ENCODE assay signal across 1 cellular context in the genomic region with DNA sequence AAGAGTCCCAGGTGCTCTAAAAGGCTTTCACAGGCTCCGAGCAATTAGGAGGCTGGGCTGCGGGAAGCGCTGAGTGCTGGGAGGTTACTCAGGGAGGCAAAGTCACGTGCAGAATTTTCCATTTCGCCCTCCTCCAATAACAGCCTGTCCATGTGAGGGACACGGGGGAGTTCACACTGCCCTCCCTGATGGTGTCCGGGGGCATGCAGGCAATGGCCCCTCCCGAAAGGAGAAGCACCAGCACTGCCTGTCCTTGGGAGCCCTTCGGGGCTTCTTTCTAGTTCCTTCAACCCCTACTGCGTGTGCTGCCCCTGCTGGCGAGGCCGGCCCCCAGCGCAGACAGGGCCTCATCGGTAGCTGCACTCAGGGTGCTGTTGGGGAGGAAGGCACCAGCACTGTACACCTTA.
TF ChIP-seq lines count a peak whose summit lies in the region.

No MANE protein-coding gene starts in this region.

TF ChIP-seq in K562, 482 proteins besides CTCF, POLR2A, EP300 and RAD21 (continued from another document and continues in another):
- peak; percentile 71; the same call in 1 of the 2 replicates for TF ChIP-seq ESRRA (IDR thresholded peaks at IDR 0.05; ENCODE audit: borderline replicate concordance, low read depth)
- TF ChIP-seq, protein P1, sequence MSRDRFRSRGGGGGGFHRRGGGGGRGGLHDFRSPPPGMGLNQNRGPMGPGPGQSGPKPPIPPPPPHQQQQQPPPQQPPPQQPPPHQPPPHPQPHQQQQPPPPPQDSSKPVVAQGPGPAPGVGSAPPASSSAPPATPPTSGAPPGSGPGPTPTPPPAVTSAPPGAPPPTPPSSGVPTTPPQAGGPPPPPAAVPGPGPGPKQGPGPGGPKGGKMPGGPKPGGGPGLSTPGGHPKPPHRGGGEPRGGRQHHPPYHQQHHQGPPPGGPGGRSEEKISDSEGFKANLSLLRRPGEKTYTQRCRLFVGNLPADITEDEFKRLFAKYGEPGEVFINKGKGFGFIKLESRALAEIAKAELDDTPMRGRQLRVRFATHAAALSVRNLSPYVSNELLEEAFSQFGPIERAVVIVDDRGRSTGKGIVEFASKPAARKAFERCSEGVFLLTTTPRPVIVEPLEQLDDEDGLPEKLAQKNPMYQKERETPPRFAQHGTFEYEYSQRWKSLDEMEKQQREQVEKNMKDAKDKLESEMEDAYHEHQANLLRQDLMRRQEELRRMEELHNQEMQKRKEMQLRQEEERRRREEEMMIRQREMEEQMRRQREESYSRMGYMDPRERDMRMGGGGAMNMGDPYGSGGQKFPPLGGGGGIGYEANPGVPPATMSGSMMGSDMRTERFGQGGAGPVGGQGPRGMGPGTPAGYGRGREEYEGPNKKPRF (IDR thresholded peaks at IDR 0.05; ENCODE audit: low read depth, low read length) = no peak
- peak; percentile 8; the same call in 1 of the 2 replicates for TF ChIP-seq CREM (IDR thresholded peaks at IDR 0.05; ENCODE audit: low read depth)
- TF ChIP-seq, protein P2, sequence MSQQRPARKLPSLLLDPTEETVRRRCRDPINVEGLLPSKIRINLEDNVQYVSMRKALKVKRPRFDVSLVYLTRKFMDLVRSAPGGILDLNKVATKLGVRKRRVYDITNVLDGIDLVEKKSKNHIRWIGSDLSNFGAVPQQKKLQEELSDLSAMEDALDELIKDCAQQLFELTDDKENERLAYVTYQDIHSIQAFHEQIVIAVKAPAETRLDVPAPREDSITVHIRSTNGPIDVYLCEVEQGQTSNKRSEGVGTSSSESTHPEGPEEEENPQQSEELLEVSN (IDR thresholded peaks at IDR 0.05; ENCODE audit: borderline replicate concordance in 1 of 2, extremely low read depth in 1 of 2, insufficient read depth in 1 of 2, insufficient read length in 1 of 2, low read depth in 1 of 2, low read length in 1 of 2, poor library complexity in 1 of 2, severe bottlenecking in 1 of 2) = peak in 1 of 2 experiments; percentile 25
- TF ChIP-seq, protein P3, sequence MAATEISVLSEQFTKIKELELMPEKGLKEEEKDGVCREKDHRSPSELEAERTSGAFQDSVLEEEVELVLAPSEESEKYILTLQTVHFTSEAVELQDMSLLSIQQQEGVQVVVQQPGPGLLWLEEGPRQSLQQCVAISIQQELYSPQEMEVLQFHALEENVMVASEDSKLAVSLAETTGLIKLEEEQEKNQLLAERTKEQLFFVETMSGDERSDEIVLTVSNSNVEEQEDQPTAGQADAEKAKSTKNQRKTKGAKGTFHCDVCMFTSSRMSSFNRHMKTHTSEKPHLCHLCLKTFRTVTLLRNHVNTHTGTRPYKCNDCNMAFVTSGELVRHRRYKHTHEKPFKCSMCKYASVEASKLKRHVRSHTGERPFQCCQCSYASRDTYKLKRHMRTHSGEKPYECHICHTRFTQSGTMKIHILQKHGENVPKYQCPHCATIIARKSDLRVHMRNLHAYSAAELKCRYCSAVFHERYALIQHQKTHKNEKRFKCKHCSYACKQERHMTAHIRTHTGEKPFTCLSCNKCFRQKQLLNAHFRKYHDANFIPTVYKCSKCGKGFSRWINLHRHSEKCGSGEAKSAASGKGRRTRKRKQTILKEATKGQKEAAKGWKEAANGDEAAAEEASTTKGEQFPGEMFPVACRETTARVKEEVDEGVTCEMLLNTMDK (IDR thresholded peaks at IDR 0.05; ENCODE audit: borderline replicate concordance, insufficient read depth, low read depth, low read length, poor library complexity, severe bottlenecking) = peak; percentile 53
- TF ChIP-seq PURB (CRISPR knock-in tag; IDR thresholded peaks at IDR 0.05; ENCODE audit: low read depth) = no peak
- TF ChIP-seq ZNF134 (CRISPR knock-in tag; conservative IDR thresholded peaks at IDR 0.05) = no peak
- no peak for TF ChIP-seq HCFC1 (IDR thresholded peaks at IDR 0.05; ENCODE audit: low read depth, low read length)
- no peak for TF ChIP-seq ELF1 (tag; IDR thresholded peaks at IDR 0.05)
- TF ChIP-seq JUND (IDR thresholded peaks at IDR 0.05; ENCODE audit: borderline replicate concordance, low read depth, low read length) = peak; percentile 25; the same call in 1 of the 2 replicates
- no peak for TF ChIP-seq JUND (tag; IDR thresholded peaks at IDR 0.05; ENCODE audit: borderline replicate concordance, low read depth, low read length)
- TF ChIP-seq TOE1 (IDR thresholded peaks at IDR 0.05; ENCODE audit: borderline replicate concordance) = no peak; the same call in 1 of the 2 replicates
- no peak for TF ChIP-seq TOE1 (CRISPR knock-in tag; IDR thresholded peaks at IDR 0.05; ENCODE audit: borderline replicate concordance, low read depth)
- no peak for TF ChIP-seq CEBPG (CRISPR knock-in tag; IDR thresholded peaks at IDR 0.05)
- TF ChIP-seq CEBPG (tag; conservative IDR thresholded peaks at IDR 0.05 in 1 of 2, IDR thresholded peaks at IDR 0.05 in 1 of 2) = no peak
- TF ChIP-seq TRIM28 (IDR thresholded peaks at IDR 0.05) = no peak
- TF ChIP-seq, protein P4, sequence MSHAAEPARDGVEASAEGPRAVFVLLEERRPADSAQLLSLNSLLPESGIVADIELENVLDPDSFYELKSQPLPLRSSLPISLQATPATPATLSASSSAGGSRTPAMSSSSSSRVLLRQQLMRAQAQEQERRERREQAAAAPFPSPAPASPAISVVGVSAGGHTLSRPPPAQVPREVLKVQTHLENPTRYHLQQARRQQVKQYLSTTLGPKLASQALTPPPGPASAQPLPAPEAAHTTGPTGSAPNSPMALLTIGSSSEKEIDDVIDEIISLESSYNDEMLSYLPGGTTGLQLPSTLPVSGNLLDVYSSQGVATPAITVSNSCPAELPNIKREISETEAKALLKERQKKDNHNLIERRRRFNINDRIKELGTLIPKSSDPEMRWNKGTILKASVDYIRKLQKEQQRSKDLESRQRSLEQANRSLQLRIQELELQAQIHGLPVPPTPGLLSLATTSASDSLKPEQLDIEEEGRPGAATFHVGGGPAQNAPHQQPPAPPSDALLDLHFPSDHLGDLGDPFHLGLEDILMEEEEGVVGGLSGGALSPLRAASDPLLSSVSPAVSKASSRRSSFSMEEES (CRISPR knock-in tag; IDR thresholded peaks at IDR 0.05) = peak; percentile 43
- no peak for TF ChIP-seq TBP (optimal IDR thresholded peaks at IDR 0.05; ENCODE audit: low read depth, low read length)
- no peak for TF ChIP-seq ZNF584 (CRISPR knock-in tag; IDR thresholded peaks at IDR 0.05; ENCODE audit: low read depth)
- peak; percentile 11; the same call in 1 of the 2 replicates for TF ChIP-seq CBFA2T2 (conservative IDR thresholded peaks at IDR 0.05)
- no peak for TF ChIP-seq PRMT5 (CRISPR knock-in tag; IDR thresholded peaks at IDR 0.05)
- TF ChIP-seq ZFP1 (CRISPR knock-in tag; IDR thresholded peaks at IDR 0.05) = no peak
- peak; percentile 69 for TF ChIP-seq L3MBTL2 (IDR thresholded peaks at IDR 0.05)
- TF ChIP-seq NRF1 (conservative IDR thresholded peaks at IDR 0.05 in 1 of 2, IDR thresholded peaks at IDR 0.05 in 1 of 2) = 0 out of 4 replicates have a peak, but pooled peaks have one; percentile 10 to 39
- peak; percentile 45; the same call in 1 of the 2 replicates for TF ChIP-seq MTA3 (IDR thresholded peaks at IDR 0.05; ENCODE audit: borderline replicate concordance)
- TF ChIP-seq, protein P5, sequence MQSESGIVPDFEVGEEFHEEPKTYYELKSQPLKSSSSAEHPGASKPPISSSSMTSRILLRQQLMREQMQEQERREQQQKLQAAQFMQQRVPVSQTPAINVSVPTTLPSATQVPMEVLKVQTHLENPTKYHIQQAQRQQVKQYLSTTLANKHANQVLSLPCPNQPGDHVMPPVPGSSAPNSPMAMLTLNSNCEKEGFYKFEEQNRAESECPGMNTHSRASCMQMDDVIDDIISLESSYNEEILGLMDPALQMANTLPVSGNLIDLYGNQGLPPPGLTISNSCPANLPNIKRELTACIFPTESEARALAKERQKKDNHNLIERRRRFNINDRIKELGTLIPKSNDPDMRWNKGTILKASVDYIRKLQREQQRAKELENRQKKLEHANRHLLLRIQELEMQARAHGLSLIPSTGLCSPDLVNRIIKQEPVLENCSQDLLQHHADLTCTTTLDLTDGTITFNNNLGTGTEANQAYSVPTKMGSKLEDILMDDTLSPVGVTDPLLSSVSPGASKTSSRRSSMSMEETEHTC (IDR thresholded peaks at IDR 0.05) = no peak
- 0 out of 2 replicates have a peak, but pooled peaks have one; percentile 20 for TF ChIP-seq ZFX (CRISPR knock-in tag; IDR thresholded peaks at IDR 0.05)
- TF ChIP-seq, protein P6, sequence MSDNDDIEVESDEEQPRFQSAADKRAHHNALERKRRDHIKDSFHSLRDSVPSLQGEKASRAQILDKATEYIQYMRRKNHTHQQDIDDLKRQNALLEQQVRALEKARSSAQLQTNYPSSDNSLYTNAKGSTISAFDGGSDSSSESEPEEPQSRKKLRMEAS (CRISPR knock-in tag; IDR thresholded peaks at IDR 0.05) = peak; percentile 45; the same call in 1 of the 2 replicates
- no peak for TF ChIP-seq KDM2B (CRISPR knock-in tag; IDR thresholded peaks at IDR 0.05)
- TF ChIP-seq, protein P7, sequence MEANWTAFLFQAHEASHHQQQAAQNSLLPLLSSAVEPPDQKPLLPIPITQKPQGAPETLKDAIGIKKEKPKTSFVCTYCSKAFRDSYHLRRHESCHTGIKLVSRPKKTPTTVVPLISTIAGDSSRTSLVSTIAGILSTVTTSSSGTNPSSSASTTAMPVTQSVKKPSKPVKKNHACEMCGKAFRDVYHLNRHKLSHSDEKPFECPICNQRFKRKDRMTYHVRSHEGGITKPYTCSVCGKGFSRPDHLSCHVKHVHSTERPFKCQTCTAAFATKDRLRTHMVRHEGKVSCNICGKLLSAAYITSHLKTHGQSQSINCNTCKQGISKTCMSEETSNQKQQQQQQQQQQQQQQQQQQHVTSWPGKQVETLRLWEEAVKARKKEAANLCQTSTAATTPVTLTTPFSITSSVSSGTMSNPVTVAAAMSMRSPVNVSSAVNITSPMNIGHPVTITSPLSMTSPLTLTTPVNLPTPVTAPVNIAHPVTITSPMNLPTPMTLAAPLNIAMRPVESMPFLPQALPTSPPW (CRISPR knock-in tag; IDR thresholded peaks at IDR 0.05) = peak; percentile 74; the same call in 1 of the 2 replicates
- no peak for TF ChIP-seq SMARCA5 (IDR thresholded peaks at IDR 0.05)
- no peak for TF ChIP-seq ZNF507 (tag; conservative IDR thresholded peaks at IDR 0.05)
- TF ChIP-seq MAZ (CRISPR knock-in tag; conservative IDR thresholded peaks at IDR 0.05 in 1 of 2, IDR thresholded peaks at IDR 0.05 in 1 of 2) = 0 out of 4 replicates have a peak, but pooled peaks of 1 of the 2 experiments have one; percentile 23
- TF ChIP-seq BHLHE40 (IDR thresholded peaks at IDR 0.05; ENCODE audit: low read length) = peak; percentile 91
- TF ChIP-seq, protein P8, sequence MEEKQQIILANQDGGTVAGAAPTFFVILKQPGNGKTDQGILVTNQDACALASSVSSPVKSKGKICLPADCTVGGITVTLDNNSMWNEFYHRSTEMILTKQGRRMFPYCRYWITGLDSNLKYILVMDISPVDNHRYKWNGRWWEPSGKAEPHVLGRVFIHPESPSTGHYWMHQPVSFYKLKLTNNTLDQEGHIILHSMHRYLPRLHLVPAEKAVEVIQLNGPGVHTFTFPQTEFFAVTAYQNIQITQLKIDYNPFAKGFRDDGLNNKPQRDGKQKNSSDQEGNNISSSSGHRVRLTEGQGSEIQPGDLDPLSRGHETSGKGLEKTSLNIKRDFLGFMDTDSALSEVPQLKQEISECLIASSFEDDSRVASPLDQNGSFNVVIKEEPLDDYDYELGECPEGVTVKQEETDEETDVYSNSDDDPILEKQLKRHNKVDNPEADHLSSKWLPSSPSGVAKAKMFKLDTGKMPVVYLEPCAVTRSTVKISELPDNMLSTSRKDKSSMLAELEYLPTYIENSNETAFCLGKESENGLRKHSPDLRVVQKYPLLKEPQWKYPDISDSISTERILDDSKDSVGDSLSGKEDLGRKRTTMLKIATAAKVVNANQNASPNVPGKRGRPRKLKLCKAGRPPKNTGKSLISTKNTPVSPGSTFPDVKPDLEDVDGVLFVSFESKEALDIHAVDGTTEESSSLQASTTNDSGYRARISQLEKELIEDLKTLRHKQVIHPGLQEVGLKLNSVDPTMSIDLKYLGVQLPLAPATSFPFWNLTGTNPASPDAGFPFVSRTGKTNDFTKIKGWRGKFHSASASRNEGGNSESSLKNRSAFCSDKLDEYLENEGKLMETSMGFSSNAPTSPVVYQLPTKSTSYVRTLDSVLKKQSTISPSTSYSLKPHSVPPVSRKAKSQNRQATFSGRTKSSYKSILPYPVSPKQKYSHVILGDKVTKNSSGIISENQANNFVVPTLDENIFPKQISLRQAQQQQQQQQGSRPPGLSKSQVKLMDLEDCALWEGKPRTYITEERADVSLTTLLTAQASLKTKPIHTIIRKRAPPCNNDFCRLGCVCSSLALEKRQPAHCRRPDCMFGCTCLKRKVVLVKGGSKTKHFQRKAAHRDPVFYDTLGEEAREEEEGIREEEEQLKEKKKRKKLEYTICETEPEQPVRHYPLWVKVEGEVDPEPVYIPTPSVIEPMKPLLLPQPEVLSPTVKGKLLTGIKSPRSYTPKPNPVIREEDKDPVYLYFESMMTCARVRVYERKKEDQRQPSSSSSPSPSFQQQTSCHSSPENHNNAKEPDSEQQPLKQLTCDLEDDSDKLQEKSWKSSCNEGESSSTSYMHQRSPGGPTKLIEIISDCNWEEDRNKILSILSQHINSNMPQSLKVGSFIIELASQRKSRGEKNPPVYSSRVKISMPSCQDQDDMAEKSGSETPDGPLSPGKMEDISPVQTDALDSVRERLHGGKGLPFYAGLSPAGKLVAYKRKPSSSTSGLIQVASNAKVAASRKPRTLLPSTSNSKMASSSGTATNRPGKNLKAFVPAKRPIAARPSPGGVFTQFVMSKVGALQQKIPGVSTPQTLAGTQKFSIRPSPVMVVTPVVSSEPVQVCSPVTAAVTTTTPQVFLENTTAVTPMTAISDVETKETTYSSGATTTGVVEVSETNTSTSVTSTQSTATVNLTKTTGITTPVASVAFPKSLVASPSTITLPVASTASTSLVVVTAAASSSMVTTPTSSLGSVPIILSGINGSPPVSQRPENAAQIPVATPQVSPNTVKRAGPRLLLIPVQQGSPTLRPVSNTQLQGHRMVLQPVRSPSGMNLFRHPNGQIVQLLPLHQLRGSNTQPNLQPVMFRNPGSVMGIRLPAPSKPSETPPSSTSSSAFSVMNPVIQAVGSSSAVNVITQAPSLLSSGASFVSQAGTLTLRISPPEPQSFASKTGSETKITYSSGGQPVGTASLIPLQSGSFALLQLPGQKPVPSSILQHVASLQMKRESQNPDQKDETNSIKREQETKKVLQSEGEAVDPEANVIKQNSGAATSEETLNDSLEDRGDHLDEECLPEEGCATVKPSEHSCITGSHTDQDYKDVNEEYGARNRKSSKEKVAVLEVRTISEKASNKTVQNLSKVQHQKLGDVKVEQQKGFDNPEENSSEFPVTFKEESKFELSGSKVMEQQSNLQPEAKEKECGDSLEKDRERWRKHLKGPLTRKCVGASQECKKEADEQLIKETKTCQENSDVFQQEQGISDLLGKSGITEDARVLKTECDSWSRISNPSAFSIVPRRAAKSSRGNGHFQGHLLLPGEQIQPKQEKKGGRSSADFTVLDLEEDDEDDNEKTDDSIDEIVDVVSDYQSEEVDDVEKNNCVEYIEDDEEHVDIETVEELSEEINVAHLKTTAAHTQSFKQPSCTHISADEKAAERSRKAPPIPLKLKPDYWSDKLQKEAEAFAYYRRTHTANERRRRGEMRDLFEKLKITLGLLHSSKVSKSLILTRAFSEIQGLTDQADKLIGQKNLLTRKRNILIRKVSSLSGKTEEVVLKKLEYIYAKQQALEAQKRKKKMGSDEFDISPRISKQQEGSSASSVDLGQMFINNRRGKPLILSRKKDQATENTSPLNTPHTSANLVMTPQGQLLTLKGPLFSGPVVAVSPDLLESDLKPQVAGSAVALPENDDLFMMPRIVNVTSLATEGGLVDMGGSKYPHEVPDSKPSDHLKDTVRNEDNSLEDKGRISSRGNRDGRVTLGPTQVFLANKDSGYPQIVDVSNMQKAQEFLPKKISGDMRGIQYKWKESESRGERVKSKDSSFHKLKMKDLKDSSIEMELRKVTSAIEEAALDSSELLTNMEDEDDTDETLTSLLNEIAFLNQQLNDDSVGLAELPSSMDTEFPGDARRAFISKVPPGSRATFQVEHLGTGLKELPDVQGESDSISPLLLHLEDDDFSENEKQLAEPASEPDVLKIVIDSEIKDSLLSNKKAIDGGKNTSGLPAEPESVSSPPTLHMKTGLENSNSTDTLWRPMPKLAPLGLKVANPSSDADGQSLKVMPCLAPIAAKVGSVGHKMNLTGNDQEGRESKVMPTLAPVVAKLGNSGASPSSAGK (IDR thresholded peaks at IDR 0.05) = 0 out of 2 replicates have a peak, but pooled peaks have one; percentile 29
- no peak for TF ChIP-seq HDAC8 (tag; IDR thresholded peaks at IDR 0.05)
